ENCODE assay signal across 22 cellular contexts in genomic region chr7:28842769-28843295, GRCh38.
DNase-seq lines count a peak whose midpoint lies in the region; ATAC-seq and TF ChIP-seq lines count a peak whose summit lies in the region.
"Had no signal": no experiment of that assay in that cellular context is flagged by ENCODE, and none has a peak within 500 bp of the region (broad histone marks: within the 10 kb centered on the region; RNA-seq: fewer than 3 reads in every experiment).

No MANE protein-coding gene starts in this region.

- H3K9me3 Mint-ChIP-seq in neural crest cell, result peaks cover 3% of the 10 kb centered on the region
- H3K9me3 Mint-ChIP-seq: CD14-positive monocyte; CD4-positive, alpha-beta T cell had no signal

- H3K4me1 ChIP-seq in heart left ventricle (peaks cover 0 to 16% (median 0%) of the 10 kb centered on the region in 12 donors), right atrium auricular region (peaks cover 0 to 8% of the 10 kb centered on the region in 2 donors), HEK293 (ENCODE audit: control insufficient read depth, insufficient read depth, low read length) (no peaks in the 10 kb centered on the region), SJCRH30 (0 out of 2 replicates have a peak, but pooled peaks cover 2% of the 10 kb centered on the region)
- H3K4me1 ChIP-seq: A549; BLaER1 treated with 17β-estradiol and CSF1 and Interleukin-3, amounts not matched to agents 10 nM and 100 nM; HAP-1 had no signal

- CTCF ChIA-PET in HEK293 (lab: Yijun Ruan, JAX), result interaction anchor here (0.7 kb wide), 1 partner anchor 261 kb away, joined by 3 read pairs; no protein-coding TSS in a partner anchor

- no peak overlapping the region for H3K4me3 Mint-ChIP-seq in neural crest cell
- H3K4me3 Mint-ChIP-seq: CD14-positive monocyte; CD4-positive, alpha-beta T cell; CD8-positive, alpha-beta memory T cell had no signal

- DNase-seq in heart left ventricle (no peak), right atrium auricular region (ENCODE audit: low spot score) (no peak), neural crest cell (ENCODE audit: low read depth, low spot score) (no peak), posterior cingulate gyrus (no peak), SJCRH30 (no peak)
- DNase-seq: 8988T; ACHN; AML-193; BE2C; CD4-positive, alpha-beta T cell; CD8-positive, alpha-beta memory T cell; DMS 273 treated with DMSO at 0.1 percent for 48 hours; DMS79; EL; GDM1; GOT3 had no signal

- 91 to 96% (median 93%) methylated on average over 1 of the region's 1 CpG for WGBS in heart left ventricle, 4 donors

- TF ChIP-seq POLR2A in heart left ventricle (IDR thresholded peaks at IDR 0.05), result no peak

- intact Hi-C loops in heart left ventricle (cut with DNase I), result loop anchor here in 2 of 10 donors (5.0 to 10.0 kb wide), 3 partner anchors 208 to 318 kb away; no protein-coding TSS in a partner anchor
- intact Hi-C loops in posterior cingulate gyrus (cut with DNase I), result no loop called here

- H3K27me3 ChIP-seq in heart left ventricle, result no peaks in the 10 kb centered on the region
- H3K27me3 ChIP-seq in right atrium auricular region, result no peaks in the 10 kb centered on the region
- no peaks in the 10 kb centered on the region for H3K27me3 ChIP-seq in SJCRH30
- H3K27me3 ChIP-seq: BE2C; BLaER1 treated with 17β-estradiol and CSF1 and Interleukin-3, amounts not matched to agents 10 nM and 100 nM had no signal

- no peak overlapping the region for H3K27ac ChIP-seq in heart left ventricle
- no peak overlapping the region for H3K27ac ChIP-seq in right atrium auricular region
- H3K27ac ChIP-seq in HEK293 (ENCODE audit: extremely low read depth, low read depth, low read length), result no peak overlapping the region
- no peak overlapping the region for H3K27ac ChIP-seq in SJCRH30
- H3K27ac ChIP-seq: A549; BLaER1 treated with 17β-estradiol and CSF1 and Interleukin-3, amounts not matched to agents 10 nM and 100 nM had no signal

- no peaks in the 10 kb centered on the region for H3K27me3 Mint-ChIP-seq in neural crest cell (ENCODE audit: low read depth)

- POLR2A ChIA-PET in HEK293 (lab: Yijun Ruan, JAX), result interaction anchor here (0.6 kb wide), 1 partner anchor 409 kb away, joined by 3 read pairs; no protein-coding TSS in a partner anchor

- ATAC-seq in heart left ventricle, result peak; percentile 30 to 65 (median 50)
- ATAC-seq: A549, GM12878 had no signal

- H3K9me3 ChIP-seq in heart left ventricle (no peaks in the 10 kb centered on the region), right atrium auricular region (no peaks in the 10 kb centered on the region), HEK293 (ENCODE audit: control insufficient read depth, insufficient read depth, low read depth, low read length) (no peaks in the 10 kb centered on the region), SJCRH30 (replicated peaks) (no peaks in the 10 kb centered on the region)
- H3K9me3 ChIP-seq: A549, BE2C, HAP-1 had no signal

- TF ChIP-seq CTCF in heart left ventricle (IDR thresholded peaks at IDR 0.05), result no peak
- no peak for TF ChIP-seq CTCF in right atrium auricular region (IDR thresholded peaks at IDR 0.05)
- TF ChIP-seq CTCF in HEK293 (tag by site-specific recombination; IDR thresholded peaks at IDR 0.05), result no peak
- no peak for TF ChIP-seq CTCF in neural crest cell (conservative IDR thresholded peaks at IDR 0.05)

- H3K4me3 ChIP-seq in heart left ventricle, result no peak overlapping the region
- H3K4me3 ChIP-seq in right atrium auricular region, result no peak overlapping the region
- no peak overlapping the region for H3K4me3 ChIP-seq in HEK293 (ENCODE audit: low read depth, low read length)
- no peak overlapping the region for H3K4me3 ChIP-seq in SJCRH30
- H3K4me3 ChIP-seq: A549; BLaER1 treated with 17β-estradiol and CSF1 and Interleukin-3, amounts not matched to agents 10 nM and 100 nM; GM12878; HAP-1 had no signal

- peaks cover 6% of the 10 kb centered on the region for H3K4me1 Mint-ChIP-seq in neural crest cell
- H3K4me1 Mint-ChIP-seq: CD14-positive monocyte; CD8-positive, alpha-beta memory T cell had no signal

- H3K36me3 ChIP-seq in heart left ventricle (no peaks in the 10 kb centered on the region), right atrium auricular region (no peaks in the 10 kb centered on the region), HEK293 (ENCODE audit: control insufficient read depth in 2 of 2, insufficient read depth in 1 of 2, low read length in 2 of 2) (no peaks in the 10 kb centered on the region), SJCRH30 (no peaks in the 10 kb centered on the region)
- H3K36me3 ChIP-seq: BE2C; BLaER1 treated with 17β-estradiol and CSF1 and Interleukin-3, amounts not matched to agents 10 nM and 100 nM; HAP-1 had no signal

- peak overlapping the region; percentile 29 for H3K27ac Mint-ChIP-seq in neural crest cell (ENCODE audit: unreplicated experiment)
- H3K27ac Mint-ChIP-seq: CD4-positive, alpha-beta T cell had no signal

- H3K36me3 Mint-ChIP-seq in neural crest cell (ENCODE audit: low read depth), result peaks cover 2% of the 10 kb centered on the region
- H3K36me3 Mint-ChIP-seq: CD14-positive monocyte; CD8-positive, alpha-beta memory T cell had no signal

TF ChIP-seq in HEK293, 187 proteins besides CTCF, POLR2A, EP300 and RAD21:
- TF ChIP-seq ZFHX2 (tag by site-specific recombination; conservative IDR thresholded peaks at IDR 0.05) (peak; percentile 67), EGR2 (tag by site-specific recombination; IDR thresholded peaks at IDR 0.05; ENCODE audit: low read depth) (peak; percentile 82), ZNF26 (tag by site-specific recombination; IDR thresholded peaks at IDR 0.05) (no peak), ZNF24 (tag by site-specific recombination; IDR thresholded peaks at IDR 0.05) (no peak), ZNF560 (tag by site-specific recombination; IDR thresholded peaks at IDR 0.05; ENCODE audit: borderline replicate concordance) (no peak)
TF ChIP-seq in HEK293: peak in this region for 2.
